ENCODE assay signal across 12 cellular contexts in the genomic region with DNA sequence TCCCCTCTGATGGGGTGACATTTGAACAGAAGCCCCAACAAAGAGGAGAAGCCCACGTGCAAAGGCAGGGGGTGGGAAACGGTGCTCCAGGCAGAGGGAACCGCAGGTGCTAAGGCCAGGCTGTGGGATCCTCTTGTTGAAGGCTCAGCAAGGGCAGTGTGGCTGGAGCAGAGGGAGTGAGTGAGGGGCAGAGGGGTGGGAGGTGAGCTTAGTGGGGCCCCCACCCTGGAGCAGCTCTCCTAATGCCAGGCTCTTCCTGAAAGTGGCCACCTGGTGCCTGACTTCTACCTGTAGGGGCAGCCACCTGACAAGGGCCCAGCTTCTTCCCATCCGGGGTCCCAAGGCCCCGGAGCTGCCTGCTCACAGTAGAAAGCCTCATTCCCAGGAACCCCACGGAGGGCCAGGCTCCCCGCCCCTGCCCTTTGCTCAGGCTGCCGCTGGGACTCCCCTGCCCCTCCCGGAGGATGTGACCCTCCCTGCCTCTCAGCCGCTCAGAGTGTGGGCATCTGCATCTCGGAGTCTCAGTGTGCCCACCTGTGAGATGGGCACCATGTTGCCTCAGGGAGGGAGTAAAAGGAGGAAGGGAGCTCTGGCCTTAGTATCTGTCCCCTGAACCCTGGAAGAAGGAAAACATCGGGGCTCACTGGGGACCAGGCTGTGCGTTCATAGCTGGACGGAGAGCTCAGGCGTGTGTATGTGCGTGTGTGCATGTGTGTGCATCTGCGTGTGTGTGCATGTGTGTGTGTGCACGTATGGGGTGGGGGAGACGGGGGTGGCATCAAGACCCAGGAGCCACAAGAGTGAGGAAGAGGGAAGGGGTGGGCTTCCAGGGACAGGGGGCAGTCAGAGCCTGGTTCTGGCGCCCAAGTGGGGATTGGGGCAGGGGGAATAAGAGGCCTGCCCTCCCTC.
DNase-seq lines count a peak whose midpoint lies in the region; ATAC-seq and TF ChIP-seq lines count a peak whose summit lies in the region.
"Had no signal": no experiment of that assay in that cellular context is flagged by ENCODE, and none has a peak within 500 bp of the region (broad histone marks: within the 10 kb centered on the region; RNA-seq: fewer than 3 reads in every experiment).

No MANE protein-coding gene starts in this region.

- H3K36me3 ChIP-seq in RWPE2 (ENCODE audit: low read depth) (no peaks in the 10 kb centered on the region), rectal smooth muscle tissue (ENCODE audit: control insufficient read depth, insufficient read depth, low read length) (no peaks in the 10 kb centered on the region)
- H3K36me3 ChIP-seq: HAP-1 had no signal

- H3K9me3 Mint-ChIP-seq in CD14-positive monocyte (peaks cover 0 to 4% (median 2%) of the 10 kb centered on the region in 7 donors), immature natural killer cell (no peaks in the 10 kb centered on the region)

- peaks cover 3 to 6% (median 4%) of the 10 kb centered on the region in 3 donors for H3K27me3 Mint-ChIP-seq in CD14-positive monocyte (ENCODE audit: low read depth in 3 of 3)
- H3K27me3 Mint-ChIP-seq in immature natural killer cell (ENCODE audit: low read depth in 3 of 3), result peaks cover 9 to 12% (median 11%) of the 10 kb centered on the region in 3 donors

- no peak for DNase-seq in CD14-positive monocyte (ENCODE audit: low spot score)
- DNase-seq in RWPE2 (ENCODE audit: low spot score), result peak; percentile 80
- DNase-seq in immature natural killer cell, result no peak
- no peak for DNase-seq in hypothalamus (lab: John Stamatoyannopoulos, UW)
- DNase-seq in activated naive CD4-positive, alpha-beta T cell (lab: John Stamatoyannopoulos, UW), result no peak
- DNase-seq: AML-193, amniotic stem cell, small intestine had no signal

- H3K4me1 Mint-ChIP-seq in CD14-positive monocyte (peaks cover 37% of the 10 kb centered on the region), immature natural killer cell (peaks cover 19 to 25% of the 10 kb centered on the region in 2 donors)

- peaks cover 0 to 5% of the 10 kb centered on the region in 2 donors for H3K36me3 Mint-ChIP-seq in CD14-positive monocyte
- H3K36me3 Mint-ChIP-seq in immature natural killer cell, result no peaks in the 10 kb centered on the region

- H3K4me3 ChIP-seq in RWPE2 (ENCODE audit: severe bottlenecking), result no peak overlapping the region
- no peak overlapping the region for H3K4me3 ChIP-seq in rectal smooth muscle tissue (ENCODE audit: low read length)
- H3K4me3 ChIP-seq: HAP-1 had no signal

- intact Hi-C loops in CD14-positive monocyte (cut with micrococcal nuclease), result loop anchor here in 1 of 2 donors (5.0 kb wide), 1 partner anchor 37 kb away; no protein-coding TSS in a partner anchor

- H3K4me3 Mint-ChIP-seq in CD14-positive monocyte, result no peak overlapping the region
- H3K4me3 Mint-ChIP-seq in immature natural killer cell, result peak overlapping the region in 4 of 5 donors; percentile 26 to 67 (median 39)

- no peak for ATAC-seq in RWPE2 (ENCODE audit: low read depth)
- ATAC-seq in GM21447 (IDR thresholded peaks at IDR 0.05; ENCODE audit: unreplicated experiment), result no peak
- ATAC-seq in activated CD4-positive, CD25-positive, alpha-beta regulatory T cell treated with anti-CD3 and anti-CD28 coated beads, Interleukin-2, amount 50 U/mL, for 24 hours, result no peak

- TF ChIP-seq CTCF in CD14-positive monocyte (IDR thresholded peaks at IDR 0.05) (no peak), RWPE2 (IDR thresholded peaks at IDR 0.05; ENCODE audit: poor library complexity, severe bottlenecking) (no peak)

- H3K27ac ChIP-seq in RWPE2 (ENCODE audit: poor library complexity, severe bottlenecking) (peak overlapping the region; percentile 80), rectal smooth muscle tissue (ENCODE audit: low read depth, low read length) (peak overlapping the region; percentile 98)

- H3K27ac Mint-ChIP-seq in CD14-positive monocyte (peak overlapping the region; percentile 89 to 98 (median 98)), immature natural killer cell (peak overlapping the region in 5 of 6 donors; percentile 58 to 85 (median 80))

- H3K4me1 ChIP-seq in RWPE2 (ENCODE audit: insufficient read depth, poor library complexity, severe bottlenecking) (peaks cover 47% of the 10 kb centered on the region), rectal smooth muscle tissue (ENCODE audit: control insufficient read depth, insufficient read depth, low read length) (peaks cover 40% of the 10 kb centered on the region)
- H3K4me1 ChIP-seq: HAP-1 had no signal

- H3K27me3 ChIP-seq in RWPE2 (ENCODE audit: insufficient read depth, poor library complexity, severe bottlenecking) (no peaks in the 10 kb centered on the region), rectal smooth muscle tissue (ENCODE audit: control insufficient read depth, insufficient read depth, low read length) (no peaks in the 10 kb centered on the region)

- H3K9ac ChIP-seq in rectal smooth muscle tissue (ENCODE audit: low read length), result no peak overlapping the region

- H3K9me3 ChIP-seq in RWPE2 (ENCODE audit: severe bottlenecking), result no peaks in the 10 kb centered on the region
- H3K9me3 ChIP-seq: HAP-1 had no signal

Comparison
In these comparisons a context has a peak if more than half of its experiments do, and no peak if none do; other contexts are left out.
1. H3K4me3 Mint-ChIP-seq: peak in immature natural killer cell (4 of 5); none in CD14-positive monocyte (0 of 2).